Comparison of ENCODE assay signal across 9 cellular contexts in genomic region chr15:57667171-57667924, GRCh38. TPM values are rescaled to one million over a fixed set of nuclear protein-coding genes. Genes with fewer than 3 reads are reported as not detected.
DNase-seq lines count a peak whose midpoint lies in the region; ATAC-seq and TF ChIP-seq lines count a peak whose summit lies in the region.
"Had no signal": no experiment of that assay in that cellular context is flagged by ENCODE, and none has a peak within 500 bp of the region (broad histone marks: within the 10 kb centered on the region; RNA-seq: fewer than 3 reads in every experiment).

No MANE protein-coding gene starts in this region.

- H3K4me3 Mint-ChIP-seq in immature natural killer cell: no peak overlapping the region
- H3K4me3 Mint-ChIP-seq: activated naive CD8-positive, alpha-beta T cell treated with anti-CD3 and anti-CD28 coated beads, Interleukin-2, amount 10 ng/mL, durations not matched to agents 7 days and 5 days had no signal

- H3K27ac ChIP-seq in esophagus muscularis mucosa (replicated peaks in 1 of 4): peak overlapping the region; percentile 54 to 58 (median 56)

- H3K4me1 ChIP-seq in esophagus muscularis mucosa: peaks cover 19 to 40% (median 33%) of the 10 kb centered on the region in 4 donors

- peaks cover 3 to 5% (median 5%) of the 10 kb centered on the region in 3 donors for H3K27me3 Mint-ChIP-seq in immature natural killer cell (ENCODE audit: low read depth in 3 of 3)

- H3K36me3 Mint-ChIP-seq in immature natural killer cell: no peaks in the 10 kb centered on the region
- H3K36me3 Mint-ChIP-seq: activated naive CD8-positive, alpha-beta T cell treated with anti-CD3 and anti-CD28 coated beads, Interleukin-2, amount 10 ng/mL, durations not matched to agents 7 days and 5 days had no signal

- no peak for ATAC-seq in GM21447 (IDR thresholded peaks at IDR 0.05; ENCODE audit: unreplicated experiment)

- H3K36me3 ChIP-seq in esophagus muscularis mucosa: peaks cover 0 to 47% (median 9%) of the 10 kb centered on the region in 4 donors

- intact Hi-C loops in esophagus muscularis mucosa (cut with DNase I): loop anchor here (5.0 kb wide), 2 partner anchors 65 to 195 kb away; no protein-coding TSS in a partner anchor

- H3K4me1 Mint-ChIP-seq in immature natural killer cell: no peaks in the 10 kb centered on the region
- H3K4me1 Mint-ChIP-seq: activated naive CD8-positive, alpha-beta T cell treated with anti-CD3 and anti-CD28 coated beads, Interleukin-2, amount 10 ng/mL, durations not matched to agents 7 days and 5 days had no signal

- no peaks in the 10 kb centered on the region for H3K27me3 ChIP-seq in esophagus muscularis mucosa

- in situ Hi-C loops in Caki2 (cut with HindIII; ENCODE audit: low pct_unique_long_range_greater_than_20kb, low sequenced_read_pairs): no loop called here

- H3K9me3 Mint-ChIP-seq in immature natural killer cell: no peaks in the 10 kb centered on the region
- H3K9me3 Mint-ChIP-seq: activated naive CD8-positive, alpha-beta T cell treated with anti-CD3 and anti-CD28 coated beads, Interleukin-2, amount 10 ng/mL, durations not matched to agents 7 days and 5 days had no signal

- H3K9me3 ChIP-seq in esophagus muscularis mucosa: no peaks in the 10 kb centered on the region

- TF ChIP-seq POLR2A in esophagus muscularis mucosa (IDR thresholded peaks at IDR 0.05; ENCODE audit: low read depth): no peak

- DNase-seq in Caki2 (ENCODE audit: low read depth): peak; percentile 73
- DNase-seq in NCI-H226: peak; percentile 91
- peak; percentile 92 for DNase-seq in esophagus muscularis mucosa (ENCODE audit: extremely low spot score)
- peak; percentile 19 for DNase-seq in non-pigmented ciliary epithelial cell (ENCODE audit: low read depth)
- DNase-seq in immature natural killer cell: no peak
- no peak for DNase-seq in DMS79 treated with DMSO at 0.1 percent for 48 hours (lab: John Stamatoyannopoulos, UW)
- no peak for DNase-seq in activated CD4-positive, alpha-beta T cell treated with anti-CD3 and anti-CD28 coated beads for 4 hours
- DNase-seq: activated naive CD8-positive, alpha-beta T cell treated with anti-CD3 and anti-CD28 coated beads, Interleukin-2, amount 10 ng/mL, durations not matched to agents 7 days and 5 days had no signal

- H3K4me3 ChIP-seq in esophagus muscularis mucosa: no peak overlapping the region

- 39% methylated on average over 10 of the region's 10 CpGs for WGBS in esophagus muscularis mucosa

- TF ChIP-seq CTCF in esophagus muscularis mucosa (IDR thresholded peaks at IDR 0.05): peak; percentile 33 to 48 (median 45)

- no peak overlapping the region for H3K27ac Mint-ChIP-seq in immature natural killer cell
- H3K27ac Mint-ChIP-seq: activated naive CD8-positive, alpha-beta T cell treated with anti-CD3 and anti-CD28 coated beads, Interleukin-2, amount 10 ng/mL, durations not matched to agents 7 days and 5 days had no signal

- no peak for TF ChIP-seq EP300 in esophagus muscularis mucosa (IDR thresholded peaks at IDR 0.05)

RNA-seq across cellular contexts. Expression of gene POLR2M, which starts 39.2 kb away (rescaled TPM):
- total RNA-seq in Caki2 (2014; rRNA removed; shearing (Covaris generic); ENCODE audit: low replicate concordance): 505 and 768 TPM in 2 replicates
- 100 to 1,000 TPM; 133 to 799 (median 379) TPM for total RNA-seq in esophagus muscularis mucosa
- polyA plus RNA-seq in immature natural killer cell: 10 to 100 TPM; 33.3 to 58.1 (median 51.2) TPM

Comparison
In these comparisons a context has a peak if more than half of its experiments do, and no peak if none do; other contexts are left out.
1. DNase-seq: peak in Caki2 (single experiment), NCI-H226 (single experiment), esophagus muscularis mucosa (single experiment) and non-pigmented ciliary epithelial cell (single experiment); none in immature natural killer cell (0 of 3), DMS79 treated with DMSO at 0.1 percent for 48 hours (single experiment) and activated CD4-positive, alpha-beta T cell treated with anti-CD3 and anti-CD28 coated beads for 4 hours (0 of 2).